8 cellular contexts compared by ENCODE assay signal in genomic region chr7:115230882-115231508, GRCh38.
A peak's percentile ranks its signal among the peaks of the same experiment; 100 is the strongest.
DNase-seq lines count a peak whose midpoint lies in the region; ATAC-seq and TF ChIP-seq lines count a peak whose summit lies in the region.

No MANE protein-coding gene starts in this region.

- peak; percentile 84 for ATAC-seq in HG02981 (IDR thresholded peaks at IDR 0.05; ENCODE audit: unreplicated experiment)

- TF ChIP-seq POLR2A in lower leg skin (IDR thresholded peaks at IDR 0.05) = no peak

- WGBS in lower leg skin, 2 donors = 5 to 7% methylated on average over 1 of the region's 1 CpG

- H3K4me3 ChIP-seq in GM12865 (ENCODE audit: low read depth, low read length) (no peak overlapping the region), lower leg skin (ENCODE audit: low read depth, poor library complexity, severe bottlenecking) (no peak overlapping the region)

- no peaks in the 10 kb centered on the region for H3K4me1 Mint-ChIP-seq in endothelial cell (ENCODE audit: unreplicated experiment)

- no peak overlapping the region for H3K27ac Mint-ChIP-seq in endothelial cell (ENCODE audit: unreplicated experiment)

- no peak for TF ChIP-seq CTCF in GM12865 (IDR thresholded peaks at IDR 0.05; ENCODE audit: insufficient read depth, low read depth, low read length, missing control alignments)
- no peak for TF ChIP-seq CTCF in lower leg skin (IDR thresholded peaks at IDR 0.05)
- no peak for TF ChIP-seq CTCF in endothelial cell (IDR thresholded peaks at IDR 0.05; ENCODE audit: unreplicated experiment)
- no peak for TF ChIP-seq CTCF in GM20000 (IDR thresholded peaks at IDR 0.05; ENCODE audit: extremely low read depth, missing control alignments)

- H3K9me3 Mint-ChIP-seq in endothelial cell (ENCODE audit: unreplicated experiment) = peaks cover 3% of the 10 kb centered on the region

- H3K36me3 Mint-ChIP-seq in endothelial cell (ENCODE audit: low read depth, unreplicated experiment) = no peaks in the 10 kb centered on the region

- peak; percentile 4 for DNase-seq in GM12865 (ENCODE audit: low read depth)
- peak; percentile 12 for DNase-seq in NCI-H510A (lab: John Stamatoyannopoulos, UW)
- peak; percentile 86 to 95 for DNase-seq in dermis microvascular lymphatic vessel endothelial cell (ENCODE audit: low read depth in 2 of 2)
- peak; percentile 76 for DNase-seq in pulmonary artery endothelial cell (ENCODE audit: low read depth, low spot score)
- no peak for DNase-seq in lower leg skin (ENCODE audit: low spot score in 2 of 2)
- DNase-seq in endothelial cell (ENCODE audit: low spot score) = no peak
- DNase-seq in GM20000 (ENCODE audit: low spot score) = no peak

- intact Hi-C loops in lower leg skin (cut with DNase I; ENCODE audit: low total_unique reads) = no loop called here

- no peaks in the 10 kb centered on the region for H3K27me3 Mint-ChIP-seq in endothelial cell (ENCODE audit: unreplicated experiment)

- H3K4me3 Mint-ChIP-seq in endothelial cell (ENCODE audit: unreplicated experiment) = no peak overlapping the region

Comparison
In these comparisons a context has a peak if more than half of its experiments do, and no peak if none do; other contexts are left out.
1. DNase-seq: peak in GM12865 (single experiment), NCI-H510A (single experiment), dermis microvascular lymphatic vessel endothelial cell (2 of 2) and pulmonary artery endothelial cell (single experiment); none in lower leg skin (0 of 2), endothelial cell (single experiment) and GM20000 (single experiment).